1 cellular context compared by ENCODE assay signal in the genomic region with DNA sequence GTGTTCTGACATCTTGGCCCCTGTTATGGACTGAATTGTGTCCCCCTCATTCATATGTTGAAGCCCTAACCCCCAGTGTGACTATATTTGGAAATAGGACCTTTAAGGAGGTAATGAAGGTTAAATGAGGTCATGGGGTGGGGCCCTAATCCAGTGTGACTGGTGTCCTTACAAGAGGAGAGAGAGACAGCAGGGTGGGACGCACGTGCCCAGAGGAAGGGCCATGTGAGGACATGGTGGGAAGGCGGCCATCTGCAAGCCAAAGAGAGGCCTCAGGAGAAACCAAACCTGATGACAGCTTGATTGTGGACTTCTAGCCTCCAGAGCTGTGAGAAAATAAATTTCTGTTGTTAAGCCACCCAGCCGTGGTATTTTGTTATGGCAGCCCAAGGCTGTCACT.
TF ChIP-seq lines count a peak whose summit lies in the region.

No MANE protein-coding gene starts in this region.

TF ChIP-seq in HepG2, 621 proteins besides CTCF, POLR2A, EP300 and RAD21:
- no peak for TF ChIP-seq THAP8 (CRISPR knock-in tag; IDR thresholded peaks at IDR 0.05; ENCODE audit: borderline replicate concordance)
- TF ChIP-seq, protein P1, sequence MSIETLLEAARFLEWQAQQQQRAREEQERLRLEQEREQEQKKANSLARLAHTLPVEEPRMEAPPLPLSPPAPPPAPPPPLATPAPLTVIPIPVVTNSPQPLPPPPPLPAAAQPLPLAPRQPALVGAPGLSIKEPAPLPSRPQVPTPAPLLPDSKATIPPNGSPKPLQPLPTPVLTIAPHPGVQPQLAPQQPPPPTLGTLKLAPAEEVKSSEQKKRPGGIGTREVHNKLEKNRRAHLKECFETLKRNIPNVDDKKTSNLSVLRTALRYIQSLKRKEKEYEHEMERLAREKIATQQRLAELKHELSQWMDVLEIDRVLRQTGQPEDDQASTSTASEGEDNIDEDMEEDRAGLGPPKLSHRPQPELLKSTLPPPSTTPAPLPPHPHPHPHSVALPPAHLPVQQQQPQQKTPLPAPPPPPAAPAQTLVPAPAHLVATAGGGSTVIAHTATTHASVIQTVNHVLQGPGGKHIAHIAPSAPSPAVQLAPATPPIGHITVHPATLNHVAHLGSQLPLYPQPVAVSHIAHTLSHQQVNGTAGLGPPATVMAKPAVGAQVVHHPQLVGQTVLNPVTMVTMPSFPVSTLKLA (IDR thresholded peaks at IDR 0.05), result peak; percentile 75
TF ChIP-seq in HepG2: peak in this region for 1.
